ENCODE assay signal across 17 cellular contexts in the genomic region with DNA sequence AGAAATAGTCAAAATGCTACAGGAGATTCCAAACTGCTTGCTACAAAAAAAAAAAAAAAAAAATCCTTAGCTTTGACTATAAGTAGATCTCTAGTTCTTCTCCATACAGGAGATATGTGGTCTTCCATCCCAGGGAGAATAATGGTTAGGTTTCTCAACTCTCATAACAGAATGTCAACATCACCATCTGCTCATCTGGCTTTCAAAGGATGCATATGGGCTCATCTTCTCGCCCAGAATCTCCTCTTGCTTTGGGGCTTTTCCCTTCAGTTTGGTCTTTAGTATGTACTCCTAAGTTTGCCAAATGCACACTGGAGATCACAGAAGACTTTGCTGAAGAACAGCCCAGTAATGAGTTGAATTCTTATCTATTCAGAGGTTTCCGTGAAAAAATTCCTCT.
DNase-seq lines count a peak whose midpoint lies in the region; TF ChIP-seq lines count a peak whose summit lies in the region.
"Had no signal": no experiment of that assay in that cellular context is flagged by ENCODE, and none has a peak within 500 bp of the region (broad histone marks: within the 10 kb centered on the region; RNA-seq: fewer than 3 reads in every experiment).

No MANE protein-coding gene starts in this region.

- no peaks in the 10 kb centered on the region for H3K27me3 ChIP-seq in right atrium auricular region

- TF ChIP-seq CTCF in right atrium auricular region (IDR thresholded peaks at IDR 0.05), result no peak

- no peaks in the 10 kb centered on the region for H3K4me1 ChIP-seq in right atrium auricular region
- H3K4me1 ChIP-seq: SJCRH30 had no signal

- H3K27ac ChIP-seq in right atrium auricular region, result no peak overlapping the region
- H3K27ac ChIP-seq: PC-9, SJCRH30 had no signal

- DNase-seq in NCI-H524 (lab: John Stamatoyannopoulos, UW) (peak; percentile 36 to 84), NCI-H524 treated with DMSO at 0.1 percent for 48 hours (lab: John Stamatoyannopoulos, UW) (no peak), NCI-H2171 treated with DMSO at 0.1 percent for 48 hours (lab: John Stamatoyannopoulos, UW) (peak; percentile 93), cerebellar cortex (ENCODE audit: low spot score) (peak; percentile 76), right atrium auricular region (ENCODE audit: low spot score) (no peak), GDM1 (lab: John Stamatoyannopoulos, UW) (no peak), SW 1271 (lab: John Stamatoyannopoulos, UW) (no peak)
- DNase-seq: DMS79, EL, IMR-90, KG1, MG63, NCI-H2081 treated with DMSO at 0.1 percent for 48 hours, NCI-H510A treated with DMSO at 0.1 percent for 48 hours, PC-9, SJCRH30, T-helper 2 cell had no signal

- H3K36me3 ChIP-seq in right atrium auricular region, result no peaks in the 10 kb centered on the region
- H3K36me3 ChIP-seq: MG63, SJCRH30 had no signal

- no peaks in the 10 kb centered on the region for H3K9me3 ChIP-seq in right atrium auricular region
- H3K9me3 ChIP-seq: MG63, SJCRH30 had no signal

- no peak overlapping the region for H3K4me3 ChIP-seq in right atrium auricular region
- H3K4me3 ChIP-seq: MG63, PC-9, SJCRH30 had no signal

Comparison
In these comparisons a context has a peak if more than half of its experiments do, and no peak if none do; other contexts are left out.
1. DNase-seq: peak in NCI-H524 (2 of 2), NCI-H2171 treated with DMSO at 0.1 percent for 48 hours (single experiment) and cerebellar cortex (single experiment); none in NCI-H524 treated with DMSO at 0.1 percent for 48 hours (single experiment), right atrium auricular region (single experiment), GDM1 (single experiment) and SW 1271 (0 of 2).